In genomic region chr9:4464911-4465513, GRCh38 we compare ENCODE assay signal across 10 cellular contexts. TPM values are rescaled to one million over a fixed set of nuclear protein-coding genes. Genes with fewer than 3 reads are reported as not detected.
A peak's percentile ranks its signal among the peaks of the same experiment; 100 is the strongest.
DNase-seq lines count a peak whose midpoint lies in the region; ATAC-seq and TF ChIP-seq lines count a peak whose summit lies in the region.
"Had no signal": no experiment of that assay in that cellular context is flagged by ENCODE, and none has a peak within 500 bp of the region (broad histone marks: within the 10 kb centered on the region; RNA-seq: fewer than 3 reads in every experiment).

No MANE protein-coding gene starts in this region.

- no peaks in the 10 kb centered on the region for H3K4me1 ChIP-seq in ascending aorta
- H3K4me1 ChIP-seq in SJCRH30 = no peaks in the 10 kb centered on the region
- no peaks in the 10 kb centered on the region for H3K4me1 ChIP-seq in foreskin keratinocyte
- H3K4me1 ChIP-seq: left ventricle myocardium inferior had no signal

- H3K27me3 ChIP-seq in ascending aorta (no peaks in the 10 kb centered on the region), SJCRH30 (no peaks in the 10 kb centered on the region), foreskin keratinocyte (no peaks in the 10 kb centered on the region)

- ATAC-seq in GM19328 (IDR thresholded peaks at IDR 0.05; ENCODE audit: unreplicated experiment) (peak; percentile 95), HG02840 (IDR thresholded peaks at IDR 0.05; ENCODE audit: low FRiP score, unreplicated experiment) (peak; percentile 96), HG03575 (IDR thresholded peaks at IDR 0.05; ENCODE audit: extremely low read depth, insufficient number of reproducible peaks, low FRiP score, unreplicated experiment) (peak; percentile 96), foreskin keratinocyte (no peak)

- H3K9me3 ChIP-seq in ascending aorta = peaks cover 0 to 4% of the 10 kb centered on the region in 2 donors
- no peaks in the 10 kb centered on the region for H3K9me3 ChIP-seq in SJCRH30 (replicated peaks)

- H3K36me3 ChIP-seq in ascending aorta = no peaks in the 10 kb centered on the region
- H3K36me3 ChIP-seq in SJCRH30 = no peaks in the 10 kb centered on the region
- H3K36me3 ChIP-seq: left ventricle myocardium inferior had no signal

- DNase-seq in GM10248 (ENCODE audit: extremely low spot score) = peak; percentile 80
- no peak for DNase-seq in ascending aorta (ENCODE audit: low spot score in 2 of 2)
- DNase-seq in hippocampal formation (lab: John Stamatoyannopoulos, UW) = no peak
- no peak for DNase-seq in SJCRH30
- DNase-seq in foreskin keratinocyte = no peak
- DNase-seq: Kasumi-1, left ventricle myocardium inferior had no signal

- POLR2A ChIA-PET in GM10248 (lab: Yijun Ruan, JAX) = interaction anchor here (1.1 kb wide), 1 partner anchor 26 kb away, joined by 4 read pairs; no protein-coding TSS in a partner anchor

- TF ChIP-seq CTCF in GM10248 (IDR thresholded peaks at IDR 0.05; ENCODE audit: control extremely low read depth, extremely low read depth, low read depth, missing control alignments) (no peak), ascending aorta (IDR thresholded peaks at IDR 0.05) (no peak), foreskin keratinocyte (conservative IDR thresholded peaks at IDR 0.05) (no peak)

- H3K27ac ChIP-seq in ascending aorta (no peak overlapping the region), SJCRH30 (no peak overlapping the region), foreskin keratinocyte (no peak overlapping the region)
- H3K27ac ChIP-seq: left ventricle myocardium inferior had no signal

- CTCF ChIA-PET in GM10248 (lab: Yijun Ruan, JAX) = interaction anchor here (1.4 to 1.7 kb wide), 2 partner anchors 8 to 11 kb away, joined by 3 to 4 read pairs; no protein-coding TSS in a partner anchor

- intact Hi-C loops in ascending aorta (cut with DNase I) = no loop called here

- H3K4me3 ChIP-seq in ascending aorta (no peak overlapping the region), SJCRH30 (no peak overlapping the region)
- H3K4me3 ChIP-seq: left ventricle myocardium inferior had no signal

RNA-seq across cellular contexts. Expression of gene SLC1A1, which starts 25.3 kb away (rescaled TPM):
- total RNA-seq in ascending aorta (6.5 TPM), foreskin keratinocyte (not detected in 2 replicates)
- not detected in 2 replicates for total RNA-seq in SJCRH30 (2014; rRNA removed; shearing (Covaris generic))
- polyA plus RNA-seq in foreskin keratinocyte = 0.02 TPM in 1 of 2 replicates, not detected in the other
